ENCODE assay signal across 30 cellular contexts in genomic region chr1:47981664-47982350, GRCh38. TPM values are rescaled to one million over a fixed set of nuclear protein-coding genes. Genes with fewer than 3 reads are reported as not detected.
"Had no signal": no experiment of that assay in that cellular context is flagged by ENCODE, and none has a peak within 500 bp of the region (broad histone marks: within the 10 kb centered on the region; RNA-seq: fewer than 3 reads in every experiment).

No MANE protein-coding gene starts in this region.

- H3K79me2 ChIP-seq: parathyroid adenoma had no signal

- H3K9me3 ChIP-seq: ovary, psoas muscle, spleen, suprapubic skin, testis, tibial artery, transverse colon, upper lobe of right lung, uterus had no signal

- H3K4me3 ChIP-seq: neural progenitor cell, ovary, psoas muscle, skin epidermis, smooth muscle cell, spleen, suprapubic skin, testis, tibial artery, transverse colon, upper lobe of right lung, uterus had no signal

- H3K27ac ChIP-seq: neural progenitor cell, ovary, parathyroid adenoma, psoas muscle, skin epidermis, spleen, suprapubic skin, testis, tibial artery, transverse colon, upper lobe of right lung, uterus had no signal

- H3K27me3 ChIP-seq: ovary, testis, tibial artery, uterus had no signal

- H2AFZ ChIP-seq: neural progenitor cell, parathyroid adenoma had no signal

- H3K9ac ChIP-seq: neural progenitor cell, parathyroid adenoma had no signal

- DNase-seq: naive thymus-derived CD8-positive, alpha-beta T cell; nephron progenitor cell; occipital lobe; ovary; posterior cingulate gyrus; psoas muscle; right cardiac atrium; spleen; stimulated activated CD4-positive, alpha-beta T cell treated with anti-CD3 and anti-CD28 coated beads, Interleukin-12 subunit alpha, Interleukin-12 subunit beta, amount 100 ng/mL, for 4 hours; stimulated activated CD4-positive, alpha-beta T cell treated with anti-CD3 and anti-CD28 coated beads, Interleukin-1b, Interleukin-23, amount 100 ng/mL, for 48 hours; stimulated activated CD4-positive, alpha-beta T cell treated with anti-CD3 and anti-CD28 coated beads, Interleukin-4, amount 100 ng/mL, for 1 hour; stimulated activated CD4-positive, alpha-beta T cell treated with anti-CD3 and anti-CD28 coated beads, Interleukin-4, amount 100 ng/mL, for 4 hours; stimulated activated CD8-positive, alpha-beta memory T cell treated with anti-CD3 and anti-CD28 coated beads, Interleukin-4, amount 100 ng/mL, for 48 hours; stimulated activated naive CD4-positive, alpha-beta T cell; stimulated activated naive CD8-positive, alpha-beta T cell treated with anti-CD3 and anti-CD28 coated beads, Interleukin-15, amount 100 ng/mL, for 72 hours; stimulated activated naive CD8-positive, alpha-beta T cell treated with anti-CD3 and anti-CD28 coated beads, Interleukin-15, Interleukin-2, amounts not matched to agents 100 U/mL and 50 U/mL, for 24 hours; substantia nigra; testis; tibial artery; transverse colon; upper lobe of right lung; uterus had no signal

- H3K4me1 ChIP-seq: parathyroid adenoma, psoas muscle, upper lobe of right lung, uterus had no signal

- ATAC-seq: naive thymus-derived CD8-positive, alpha-beta T cell; natural killer cell treated with Interleukin-12 subunit alpha and Interleukin-12 subunit beta and Interleukin-15 and Interleukin-18, amount 100 ng/mL, for 72 hours; psoas muscle; right cardiac atrium; sciatic nerve; stimulated activated memory B cell treated with anti-CD40 and anti-IgM and Interleukin-4, amounts not matched to agents 10 μg/mL and 1 μg/mL and 100 μg/mL, for 72 hours; stimulated activated naive CD8-positive, alpha-beta T cell treated with anti-CD3 and anti-CD28 coated beads, Interleukin-15, amount 100 ng/mL, for 72 hours; stimulated activated naive CD8-positive, alpha-beta T cell treated with anti-CD3 and anti-CD28 coated beads, Interleukin-15, Interleukin-2, amounts not matched to agents 100 U/mL and 50 U/mL, for 24 hours; upper lobe of right lung had no signal

- H3K36me3 ChIP-seq: neural progenitor cell, ovary, spleen, suprapubic skin, transverse colon, upper lobe of right lung, uterus had no signal

- H3K4me2 ChIP-seq: neural progenitor cell, smooth muscle cell had no signal

RNA-seq across cellular contexts. Expression of gene TRABD2B, which starts 15.4 kb away (rescaled TPM):
- total RNA-seq: naive thymus-derived CD8-positive, alpha-beta T cell; natural killer cell treated with Interleukin-12 subunit alpha and Interleukin-12 subunit beta and Interleukin-15 and Interleukin-18, amount 100 ng/mL, for 72 hours had no signal
- polyA plus RNA-seq: naive thymus-derived CD8-positive, alpha-beta T cell had no signal
